ENCODE assay signal across 1 cellular context in genomic region chr10:132331956-132332749, GRCh38.
A peak's percentile ranks its signal among the peaks of the same experiment; 100 is the strongest.
TF ChIP-seq lines count a peak whose summit lies in the region.

Gene LRRC27 (plus strand): TSS chr10:132332193. CDS start chr10:132333525, 1,332 bp downstream.

TF ChIP-seq in K562, 482 proteins besides CTCF, POLR2A, EP300 and RAD21 (continued from another document and continues in another):
- peak; percentile 84; the same call in 1 of the 2 replicates for TF ChIP-seq ZHX1 (conservative IDR thresholded peaks at IDR 0.05; ENCODE audit: low read length)
- no peak for TF ChIP-seq NELFE (IDR thresholded peaks at IDR 0.05; ENCODE audit: insufficient read depth, insufficient read length)
- peak; percentile 63 for TF ChIP-seq ZFX (CRISPR knock-in tag; IDR thresholded peaks at IDR 0.05)
- peak; percentile 86 for TF ChIP-seq ARID4B (CRISPR knock-in tag; IDR thresholded peaks at IDR 0.05)
- no peak for TF ChIP-seq NCOA1 (IDR thresholded peaks at IDR 0.05; ENCODE audit: low read depth)
- 0 out of 2 replicates have a peak, but pooled peaks have one; percentile 31 for TF ChIP-seq NCOR1 (IDR thresholded peaks at IDR 0.05)
- TF ChIP-seq POU5F1 (IDR thresholded peaks at IDR 0.05; ENCODE audit: borderline replicate concordance, low read depth, low read length, partially characterized antibody) = peak; percentile 98
- TF ChIP-seq TEAD4 (IDR thresholded peaks at IDR 0.05; ENCODE audit: low read length) = peak; percentile 81
- TF ChIP-seq TEAD4 (CRISPR knock-in tag; IDR thresholded peaks at IDR 0.05; ENCODE audit: borderline replicate concordance) = no peak
- peak; percentile 100 for TF ChIP-seq EGR1 (conservative IDR thresholded peaks at IDR 0.05)
- TF ChIP-seq MTA3 (IDR thresholded peaks at IDR 0.05; ENCODE audit: borderline replicate concordance) = peak; percentile 98
- no peak for TF ChIP-seq CC2D1A (IDR thresholded peaks at IDR 0.05)
- TF ChIP-seq ZNF740 (CRISPR knock-in tag; IDR thresholded peaks at IDR 0.05) = 0 out of 2 replicates have a peak, but pooled peaks have one; percentile 3
- no peak; a peak in 1 of 4 replicates for TF ChIP-seq ZNF740 (tag; IDR thresholded peaks at IDR 0.05)
- TF ChIP-seq ZBTB7A (IDR thresholded peaks at IDR 0.05; ENCODE audit: borderline replicate concordance, control insufficient read depth, low read depth, low read length) = peak; percentile 39; the same call in 1 of the 2 replicates
- peak; percentile 71 for TF ChIP-seq HCFC1 (IDR thresholded peaks at IDR 0.05; ENCODE audit: low read depth, low read length)
- 0 out of 4 replicates have a peak, but pooled peaks of 1 of the 2 experiments have one; percentile 31 for TF ChIP-seq TBL1XR1 (IDR thresholded peaks at IDR 0.05; ENCODE audit: low read length in 2 of 2)
- no peak for TF ChIP-seq PBX2 (CRISPR knock-in tag; IDR thresholded peaks at IDR 0.05; ENCODE audit: low read depth)
- no peak for TF ChIP-seq PBX2 (tag; conservative IDR thresholded peaks at IDR 0.05; ENCODE audit: low read depth)
- peak; percentile 27 for TF ChIP-seq FIP1L1 (IDR thresholded peaks at IDR 0.05; ENCODE audit: low read depth, low read length, poor library complexity, severe bottlenecking)
- TF ChIP-seq ZNF121 (CRISPR knock-in tag; conservative IDR thresholded peaks at IDR 0.05) = no peak
- no peak for TF ChIP-seq FOXO4 (CRISPR knock-in tag; IDR thresholded peaks at IDR 0.05)
- TF ChIP-seq CTBP1 (IDR thresholded peaks at IDR 0.05; ENCODE audit: borderline replicate concordance) = peak; percentile 55
- peak; percentile 15; the same call in 1 of the 2 replicates for TF ChIP-seq ZBTB9 (CRISPR knock-in tag; IDR thresholded peaks at IDR 0.05)
- no peak for TF ChIP-seq DPF2 (IDR thresholded peaks at IDR 0.05)
- TF ChIP-seq CXXC5 (CRISPR knock-in tag; IDR thresholded peaks at IDR 0.05) = peak; percentile 61
- TF ChIP-seq RFX1 (IDR thresholded peaks at IDR 0.05) = peak; percentile 95
- TF ChIP-seq PHF8 (IDR thresholded peaks at IDR 0.05; ENCODE audit: borderline replicate concordance, low read length) = peak; percentile 61; the same call in 1 of the 2 replicates
- TF ChIP-seq MEIS2 (IDR thresholded peaks at IDR 0.05; ENCODE audit: partially characterized antibody) = peak; percentile 97
- TF ChIP-seq SNRNP70 (optimal IDR thresholded peaks at IDR 0.05; ENCODE audit: low read depth, low read length) = no peak
- TF ChIP-seq ID3 (CRISPR knock-in tag; IDR thresholded peaks at IDR 0.05) = no peak
- 0 out of 2 replicates have a peak, but pooled peaks have one; percentile 31 for TF ChIP-seq ID3 (tag; IDR thresholded peaks at IDR 0.05)
- TF ChIP-seq ZBTB1 (CRISPR knock-in tag; IDR thresholded peaks at IDR 0.05; ENCODE audit: borderline replicate concordance, low read depth) = no peak
- no peak for TF ChIP-seq ZNF444 (CRISPR knock-in tag; IDR thresholded peaks at IDR 0.05)
- TF ChIP-seq HDAC1 (IDR thresholded peaks at IDR 0.05) = peak in 1 of 2 experiments; percentile 90; a peak in 2 of 4 replicates
- peak; percentile 89 for TF ChIP-seq POLR2B (IDR thresholded peaks at IDR 0.05; ENCODE audit: low read depth, partially characterized antibody)
- TF ChIP-seq ERF (CRISPR knock-in tag; IDR thresholded peaks at IDR 0.05) = no peak
- no peak for TF ChIP-seq SMARCE1 (IDR thresholded peaks at IDR 0.05)
- no peak for TF ChIP-seq IFI16 (CRISPR knock-in tag; IDR thresholded peaks at IDR 0.05)
- TF ChIP-seq POLR2H (tag; IDR thresholded peaks at IDR 0.05; ENCODE audit: low read depth) = no peak
- TF ChIP-seq CCNT2 (IDR thresholded peaks at IDR 0.05; ENCODE audit: borderline replicate concordance, extremely low read depth, insufficient read length, low read depth, low read length) = peak; percentile 77
- 0 out of 2 replicates have a peak, but pooled peaks have one; percentile 33 for TF ChIP-seq ZFPM2 (CRISPR knock-in tag; IDR thresholded peaks at IDR 0.05)
- TF ChIP-seq NEUROD1 (IDR thresholded peaks at IDR 0.05; ENCODE audit: borderline replicate concordance, low read depth, low read length, partially characterized antibody) = peak; percentile 83
- TF ChIP-seq SIN3A (IDR thresholded peaks at IDR 0.05; ENCODE audit: borderline replicate concordance in 2 of 2, control insufficient read depth in 1 of 2, low read depth in 2 of 2, low read length in 2 of 2) = peak; percentile 92 to 95
- peak; percentile 93 for TF ChIP-seq MXI1 (IDR thresholded peaks at IDR 0.05; ENCODE audit: low read depth, low read length)
- TF ChIP-seq ESRRA (IDR thresholded peaks at IDR 0.05; ENCODE audit: borderline replicate concordance, low read depth) = peak; percentile 27; the same call in 1 of the 2 replicates
- peak; percentile 53; the same call in 1 of the 2 replicates for TF ChIP-seq MAX (CRISPR knock-in tag; IDR thresholded peaks at IDR 0.05)
- TF ChIP-seq HNRNPLL (IDR thresholded peaks at IDR 0.05; ENCODE audit: low read depth, low read length, poor library complexity, severe bottlenecking) = peak; percentile 44
- TF ChIP-seq REST (CRISPR knock-in tag; IDR thresholded peaks at IDR 0.05; ENCODE audit: low read depth) = no peak
